ENCODE assay signal across 3 cellular contexts in the genomic region with DNA sequence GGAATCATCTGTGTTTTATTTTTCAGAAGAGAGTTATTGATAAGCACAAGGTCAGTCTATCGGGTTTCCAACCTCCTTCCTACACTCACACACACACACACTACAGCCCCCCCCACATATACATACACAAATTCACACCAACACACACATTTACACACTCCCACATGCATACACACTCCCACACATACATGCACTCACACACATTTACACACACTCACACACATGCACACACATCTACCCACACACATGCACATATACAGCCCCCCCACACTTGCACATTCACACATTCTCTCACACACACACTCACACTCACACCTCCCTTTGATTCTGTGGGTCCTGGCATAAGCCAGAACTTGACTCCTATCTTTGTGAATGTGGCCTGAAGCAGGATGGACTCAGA.
TF ChIP-seq lines count a peak whose summit lies in the region.

No MANE protein-coding gene starts in this region.

TF ChIP-seq in HepG2, 621 proteins besides CTCF, POLR2A, EP300 and RAD21:
- TF ChIP-seq NONO (IDR thresholded peaks at IDR 0.05) = peak; percentile 88; the same call in 1 of the 2 replicates
- TF ChIP-seq NONO (CRISPR knock-in tag; conservative IDR thresholded peaks at IDR 0.05) = no peak
- TF ChIP-seq, protein P1, sequence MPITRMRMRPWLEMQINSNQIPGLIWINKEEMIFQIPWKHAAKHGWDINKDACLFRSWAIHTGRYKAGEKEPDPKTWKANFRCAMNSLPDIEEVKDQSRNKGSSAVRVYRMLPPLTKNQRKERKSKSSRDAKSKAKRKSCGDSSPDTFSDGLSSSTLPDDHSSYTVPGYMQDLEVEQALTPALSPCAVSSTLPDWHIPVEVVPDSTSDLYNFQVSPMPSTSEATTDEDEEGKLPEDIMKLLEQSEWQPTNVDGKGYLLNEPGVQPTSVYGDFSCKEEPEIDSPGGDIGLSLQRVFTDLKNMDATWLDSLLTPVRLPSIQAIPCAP (CRISPR knock-in tag; IDR thresholded peaks at IDR 0.05; ENCODE audit: low read depth) = no peak
- TF ChIP-seq NFE2L1 (CRISPR knock-in tag; IDR thresholded peaks at IDR 0.05; ENCODE audit: borderline replicate concordance) = no peak
- no peak for TF ChIP-seq BORCS8-MEF2B (CRISPR knock-in tag; IDR thresholded peaks at IDR 0.05)
- TF ChIP-seq ZNF75D (CRISPR knock-in tag; IDR thresholded peaks at IDR 0.05; ENCODE audit: borderline replicate concordance) = no peak
- TF ChIP-seq, protein P2, sequence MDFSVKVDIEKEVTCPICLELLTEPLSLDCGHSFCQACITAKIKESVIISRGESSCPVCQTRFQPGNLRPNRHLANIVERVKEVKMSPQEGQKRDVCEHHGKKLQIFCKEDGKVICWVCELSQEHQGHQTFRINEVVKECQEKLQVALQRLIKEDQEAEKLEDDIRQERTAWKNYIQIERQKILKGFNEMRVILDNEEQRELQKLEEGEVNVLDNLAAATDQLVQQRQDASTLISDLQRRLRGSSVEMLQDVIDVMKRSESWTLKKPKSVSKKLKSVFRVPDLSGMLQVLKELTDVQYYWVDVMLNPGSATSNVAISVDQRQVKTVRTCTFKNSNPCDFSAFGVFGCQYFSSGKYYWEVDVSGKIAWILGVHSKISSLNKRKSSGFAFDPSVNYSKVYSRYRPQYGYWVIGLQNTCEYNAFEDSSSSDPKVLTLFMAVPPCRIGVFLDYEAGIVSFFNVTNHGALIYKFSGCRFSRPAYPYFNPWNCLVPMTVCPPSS (IDR thresholded peaks at IDR 0.05) = 0 out of 2 replicates have a peak, but pooled peaks have one; percentile 21
- TF ChIP-seq IKZF1 (IDR thresholded peaks at IDR 0.05) = 0 out of 2 replicates have a peak, but pooled peaks have one; percentile 70

TF ChIP-seq in IMR-90, 13 proteins besides CTCF, POLR2A, EP300 and RAD21:
- TF ChIP-seq NFE2L2 (IDR thresholded peaks at IDR 0.05; ENCODE audit: low read depth, low read length) (no peak), MAZ (IDR thresholded peaks at IDR 0.05; ENCODE audit: borderline replicate concordance, low read depth, low read length) (no peak), SMC3 (IDR thresholded peaks at IDR 0.05; ENCODE audit: low read depth, low read length) (no peak), CHD1 (IDR thresholded peaks at IDR 0.05; ENCODE audit: low read depth, low read length) (no peak), BHLHE40 (IDR thresholded peaks at IDR 0.05; ENCODE audit: low read depth, low read length) (no peak), FOS (IDR thresholded peaks at IDR 0.05; ENCODE audit: low read depth, low read length) (no peak), RCOR1 (IDR thresholded peaks at IDR 0.05; ENCODE audit: insufficient replicate concordance, low read length) (no peak), RFX5 (IDR thresholded peaks at IDR 0.05; ENCODE audit: low read depth, low read length) (no peak), MXI1 (IDR thresholded peaks at IDR 0.05; ENCODE audit: borderline replicate concordance, low read depth, low read length) (no peak), MAFK (IDR thresholded peaks at IDR 0.05; ENCODE audit: low read depth, low read length) (no peak), CEBPB (IDR thresholded peaks at IDR 0.05; ENCODE audit: low read depth, low read length) (no peak)
- TF ChIP-seq, protein P3, sequence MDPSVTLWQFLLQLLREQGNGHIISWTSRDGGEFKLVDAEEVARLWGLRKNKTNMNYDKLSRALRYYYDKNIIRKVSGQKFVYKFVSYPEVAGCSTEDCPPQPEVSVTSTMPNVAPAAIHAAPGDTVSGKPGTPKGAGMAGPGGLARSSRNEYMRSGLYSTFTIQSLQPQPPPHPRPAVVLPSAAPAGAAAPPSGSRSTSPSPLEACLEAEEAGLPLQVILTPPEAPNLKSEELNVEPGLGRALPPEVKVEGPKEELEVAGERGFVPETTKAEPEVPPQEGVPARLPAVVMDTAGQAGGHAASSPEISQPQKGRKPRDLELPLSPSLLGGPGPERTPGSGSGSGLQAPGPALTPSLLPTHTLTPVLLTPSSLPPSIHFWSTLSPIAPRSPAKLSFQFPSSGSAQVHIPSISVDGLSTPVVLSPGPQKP (IDR thresholded peaks at IDR 0.05; ENCODE audit: borderline replicate concordance, low read depth, low read length) = no peak
- TF ChIP-seq, protein P4, sequence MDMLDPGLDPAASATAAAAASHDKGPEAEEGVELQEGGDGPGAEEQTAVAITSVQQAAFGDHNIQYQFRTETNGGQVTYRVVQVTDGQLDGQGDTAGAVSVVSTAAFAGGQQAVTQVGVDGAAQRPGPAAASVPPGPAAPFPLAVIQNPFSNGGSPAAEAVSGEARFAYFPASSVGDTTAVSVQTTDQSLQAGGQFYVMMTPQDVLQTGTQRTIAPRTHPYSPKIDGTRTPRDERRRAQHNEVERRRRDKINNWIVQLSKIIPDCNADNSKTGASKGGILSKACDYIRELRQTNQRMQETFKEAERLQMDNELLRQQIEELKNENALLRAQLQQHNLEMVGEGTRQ (IDR thresholded peaks at IDR 0.05; ENCODE audit: low read depth, low read length) = no peak

TF ChIP-seq in H1, 55 proteins besides CTCF, POLR2A, EP300 and RAD21:
- TF ChIP-seq GABPA (IDR thresholded peaks at IDR 0.05; ENCODE audit: borderline replicate concordance, insufficient read depth, low read length) (no peak), SP1 (IDR thresholded peaks at IDR 0.05; ENCODE audit: low read depth, low read length) (no peak), EZH2 (IDR thresholded peaks at IDR 0.05; ENCODE audit: low read depth, low read length, severe bottlenecking) (no peak), TAF7 (optimal IDR thresholded peaks at IDR 0.05; ENCODE audit: borderline replicate concordance, low read depth, low read length) (no peak), SUZ12 (IDR thresholded peaks at IDR 0.05; ENCODE audit: low read length) (no peak), RNF2 (IDR thresholded peaks at IDR 0.05; ENCODE audit: borderline replicate concordance, low read depth, low read length, missing control alignments, poor library complexity, severe bottlenecking) (no peak), YY1 (IDR thresholded peaks at IDR 0.05; ENCODE audit: low read depth, low read length) (no peak), ZNF274 (IDR thresholded peaks at IDR 0.05; ENCODE audit: borderline replicate concordance, extremely low read depth, low read length) (no peak), BACH1 (IDR thresholded peaks at IDR 0.05; ENCODE audit: low read length) (no peak), EGR1 (IDR thresholded peaks at IDR 0.05; ENCODE audit: borderline replicate concordance, low read depth, low read length) (no peak), CBX8 (IDR thresholded peaks at IDR 0.05; ENCODE audit: borderline replicate concordance, low read depth, low read length) (no peak)
- TF ChIP-seq, protein P5, sequence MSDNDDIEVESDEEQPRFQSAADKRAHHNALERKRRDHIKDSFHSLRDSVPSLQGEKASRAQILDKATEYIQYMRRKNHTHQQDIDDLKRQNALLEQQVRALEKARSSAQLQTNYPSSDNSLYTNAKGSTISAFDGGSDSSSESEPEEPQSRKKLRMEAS (IDR thresholded peaks at IDR 0.05) = no peak
TF ChIP-seq in H1: peak in this region for 0.
